Comparison of ENCODE assay signal across 1 cellular context in the genomic region with DNA sequence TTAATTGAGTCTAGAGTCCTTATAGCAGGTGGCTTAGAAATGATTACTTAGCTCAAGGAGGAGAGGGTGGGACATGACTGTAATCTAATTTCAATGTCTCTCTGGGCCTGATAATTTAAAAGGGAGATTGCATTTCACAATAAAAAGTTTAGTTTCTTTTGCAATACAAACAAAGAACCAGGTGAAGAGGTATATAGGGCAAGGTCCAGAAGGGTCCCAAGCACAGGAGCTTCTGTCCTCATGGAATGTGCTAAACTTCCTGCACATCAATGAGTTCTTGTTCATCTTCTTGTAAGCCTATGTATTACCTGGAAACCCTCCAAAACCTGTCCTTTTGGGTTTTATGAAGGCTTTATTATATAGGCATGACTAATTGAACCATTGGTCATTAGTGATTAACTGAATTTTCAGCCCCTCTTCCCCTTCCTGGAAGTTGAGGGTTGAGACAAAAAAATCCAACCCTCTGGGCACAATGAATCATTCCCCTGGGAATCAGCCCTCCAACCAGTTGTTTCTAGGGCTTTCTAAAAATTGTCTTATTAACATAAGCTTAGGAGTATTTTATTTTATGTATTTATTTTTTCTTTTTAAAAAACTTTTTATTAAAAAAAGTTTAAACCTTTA.
TF ChIP-seq lines count a peak whose summit lies in the region.

No MANE protein-coding gene starts in this region.

TF ChIP-seq in HepG2, 621 proteins besides CTCF, POLR2A, EP300 and RAD21 (continued from another document and continues in another):
- TF ChIP-seq, protein P1, sequence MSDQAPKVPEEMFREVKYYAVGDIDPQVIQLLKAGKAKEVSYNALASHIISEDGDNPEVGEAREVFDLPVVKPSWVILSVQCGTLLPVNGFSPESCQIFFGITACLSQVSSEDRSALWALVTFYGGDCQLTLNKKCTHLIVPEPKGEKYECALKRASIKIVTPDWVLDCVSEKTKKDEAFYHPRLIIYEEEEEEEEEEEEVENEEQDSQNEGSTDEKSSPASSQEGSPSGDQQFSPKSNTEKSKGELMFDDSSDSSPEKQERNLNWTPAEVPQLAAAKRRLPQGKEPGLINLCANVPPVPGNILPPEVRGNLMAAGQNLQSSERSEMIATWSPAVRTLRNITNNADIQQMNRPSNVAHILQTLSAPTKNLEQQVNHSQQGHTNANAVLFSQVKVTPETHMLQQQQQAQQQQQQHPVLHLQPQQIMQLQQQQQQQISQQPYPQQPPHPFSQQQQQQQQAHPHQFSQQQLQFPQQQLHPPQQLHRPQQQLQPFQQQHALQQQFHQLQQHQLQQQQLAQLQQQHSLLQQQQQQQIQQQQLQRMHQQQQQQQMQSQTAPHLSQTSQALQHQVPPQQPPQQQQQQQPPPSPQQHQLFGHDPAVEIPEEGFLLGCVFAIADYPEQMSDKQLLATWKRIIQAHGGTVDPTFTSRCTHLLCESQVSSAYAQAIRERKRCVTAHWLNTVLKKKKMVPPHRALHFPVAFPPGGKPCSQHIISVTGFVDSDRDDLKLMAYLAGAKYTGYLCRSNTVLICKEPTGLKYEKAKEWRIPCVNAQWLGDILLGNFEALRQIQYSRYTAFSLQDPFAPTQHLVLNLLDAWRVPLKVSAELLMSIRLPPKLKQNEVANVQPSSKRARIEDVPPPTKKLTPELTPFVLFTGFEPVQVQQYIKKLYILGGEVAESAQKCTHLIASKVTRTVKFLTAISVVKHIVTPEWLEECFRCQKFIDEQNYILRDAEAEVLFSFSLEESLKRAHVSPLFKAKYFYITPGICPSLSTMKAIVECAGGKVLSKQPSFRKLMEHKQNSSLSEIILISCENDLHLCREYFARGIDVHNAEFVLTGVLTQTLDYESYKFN (CRISPR knock-in tag; conservative IDR thresholded peaks at IDR 0.05): peak; percentile 39
- TF ChIP-seq RELA (CRISPR knock-in tag; IDR thresholded peaks at IDR 0.05) (no peak), ZNF547 (CRISPR knock-in tag; IDR thresholded peaks at IDR 0.05) (no peak), NCOA2 (CRISPR knock-in tag; IDR thresholded peaks at IDR 0.05) (peak; percentile 41; the same call in 1 of the 2 replicates), ZFP1 (CRISPR knock-in tag; IDR thresholded peaks at IDR 0.05) (no peak), PPARG (CRISPR knock-in tag; conservative IDR thresholded peaks at IDR 0.05) (0 out of 2 replicates have a peak, but pooled peaks have one; percentile 27), ZNF558 (CRISPR knock-in tag; IDR thresholded peaks at IDR 0.05; ENCODE audit: borderline replicate concordance) (no peak), CEBPB (IDR thresholded peaks at IDR 0.05; ENCODE audit: borderline replicate concordance, low read depth, low read length) (peak; percentile 47; the same call in 1 of the 2 replicates), FOXM1 (CRISPR knock-in tag; IDR thresholded peaks at IDR 0.05) (no peak), KDM4B (CRISPR knock-in tag; IDR thresholded peaks at IDR 0.05) (no peak), MYC (CRISPR knock-in tag; IDR thresholded peaks at IDR 0.05; ENCODE audit: borderline replicate concordance) (no peak), NCOA5 (CRISPR knock-in tag; IDR thresholded peaks at IDR 0.05) (no peak), SOX6 (IDR thresholded peaks at IDR 0.05) (no peak), SOX6 (CRISPR knock-in tag; IDR thresholded peaks at IDR 0.05) (no peak; the same call in 1 of the 2 replicates), ZNF33B (CRISPR knock-in tag; IDR thresholded peaks at IDR 0.05) (no peak), NFE2L2 (IDR thresholded peaks at IDR 0.05; ENCODE audit: low read length) (no peak), SOX13 (IDR thresholded peaks at IDR 0.05) (no peak), SOX13 (CRISPR knock-in tag; conservative IDR thresholded peaks at IDR 0.05 in 1 of 2, IDR thresholded peaks at IDR 0.05 in 1 of 2) (0 out of 4 replicates have a peak, but pooled peaks of 1 of the 2 experiments have one; percentile 35), MBNL3 (CRISPR knock-in tag; conservative IDR thresholded peaks at IDR 0.05) (no peak), ZNF354B (CRISPR knock-in tag; IDR thresholded peaks at IDR 0.05) (no peak), GATAD2A (CRISPR knock-in tag; IDR thresholded peaks at IDR 0.05) (peak; percentile 59; the same call in 1 of the 2 replicates), ZNF138 (CRISPR knock-in tag; IDR thresholded peaks at IDR 0.05; ENCODE audit: low read depth) (no peak), SYNCRIP (IDR thresholded peaks at IDR 0.05; ENCODE audit: insufficient read depth, low read depth, low read length) (no peak), SRSF1 (optimal IDR thresholded peaks at IDR 0.05; ENCODE audit: low read depth, low read length) (no peak), SOX5 (CRISPR knock-in tag; IDR thresholded peaks at IDR 0.05; ENCODE audit: borderline replicate concordance) (0 out of 2 replicates have a peak, but pooled peaks have one; percentile 38), FOXA3 (CRISPR knock-in tag; IDR thresholded peaks at IDR 0.05) (peak; percentile 48; the same call in 1 of the 2 replicates), ZNF598 (CRISPR knock-in tag; IDR thresholded peaks at IDR 0.05; ENCODE audit: borderline replicate concordance) (no peak), ZNF335 (CRISPR knock-in tag; IDR thresholded peaks at IDR 0.05) (no peak), MTA1 (CRISPR knock-in tag; IDR thresholded peaks at IDR 0.05; ENCODE audit: borderline replicate concordance) (no peak), CHD4 (IDR thresholded peaks at IDR 0.05; ENCODE audit: borderline replicate concordance, low read length) (no peak), ZNF333 (CRISPR knock-in tag; IDR thresholded peaks at IDR 0.05; ENCODE audit: borderline replicate concordance) (no peak), HDAC1 (CRISPR knock-in tag; IDR thresholded peaks at IDR 0.05) (no peak), MXI1 (IDR thresholded peaks at IDR 0.05; ENCODE audit: borderline replicate concordance, low read depth, low read length) (no peak), IKZF4 (CRISPR knock-in tag; IDR thresholded peaks at IDR 0.05; ENCODE audit: borderline replicate concordance, low read depth, not compliant biosample characterization) (no peak), JARID2 (CRISPR knock-in tag; IDR thresholded peaks at IDR 0.05; ENCODE audit: insufficient replicate concordance) (no peak), FOXC1 (CRISPR knock-in tag; IDR thresholded peaks at IDR 0.05; ENCODE audit: borderline replicate concordance) (no peak), ZIK1 (CRISPR knock-in tag; IDR thresholded peaks at IDR 0.05; ENCODE audit: borderline replicate concordance, low read depth) (no peak), FOXK1 (CRISPR knock-in tag; IDR thresholded peaks at IDR 0.05; ENCODE audit: borderline replicate concordance, low read depth) (no peak), ZNF530 (CRISPR knock-in tag; IDR thresholded peaks at IDR 0.05; ENCODE audit: low read depth) (no peak), ZNF563 (CRISPR knock-in tag; IDR thresholded peaks at IDR 0.05) (no peak), ZNF10 (CRISPR knock-in tag; IDR thresholded peaks at IDR 0.05; ENCODE audit: borderline replicate concordance, low read depth) (no peak), TBX2 (CRISPR knock-in tag; IDR thresholded peaks at IDR 0.05; ENCODE audit: borderline replicate concordance) (no peak), HDAC2 (CRISPR knock-in tag; IDR thresholded peaks at IDR 0.05) (no peak), SP140L (CRISPR knock-in tag; IDR thresholded peaks at IDR 0.05; ENCODE audit: borderline replicate concordance) (no peak), THAP11 (CRISPR knock-in tag; IDR thresholded peaks at IDR 0.05) (no peak), ZNF720 (CRISPR knock-in tag; IDR thresholded peaks at IDR 0.05) (no peak), ZNF562 (CRISPR knock-in tag; IDR thresholded peaks at IDR 0.05; ENCODE audit: borderline replicate concordance) (no peak), ZFP36 (IDR thresholded peaks at IDR 0.05; ENCODE audit: borderline replicate concordance, low read depth, low read length, partially characterized antibody) (no peak), ZNF773 (CRISPR knock-in tag; IDR thresholded peaks at IDR 0.05; ENCODE audit: borderline replicate concordance) (no peak), ELF3 (CRISPR knock-in tag; IDR thresholded peaks at IDR 0.05) (peak; percentile 26; the same call in 1 of the 2 replicates), IRX3 (CRISPR knock-in tag; IDR thresholded peaks at IDR 0.05; ENCODE audit: borderline replicate concordance, low read depth) (no peak)
- TF ChIP-seq, protein P2, sequence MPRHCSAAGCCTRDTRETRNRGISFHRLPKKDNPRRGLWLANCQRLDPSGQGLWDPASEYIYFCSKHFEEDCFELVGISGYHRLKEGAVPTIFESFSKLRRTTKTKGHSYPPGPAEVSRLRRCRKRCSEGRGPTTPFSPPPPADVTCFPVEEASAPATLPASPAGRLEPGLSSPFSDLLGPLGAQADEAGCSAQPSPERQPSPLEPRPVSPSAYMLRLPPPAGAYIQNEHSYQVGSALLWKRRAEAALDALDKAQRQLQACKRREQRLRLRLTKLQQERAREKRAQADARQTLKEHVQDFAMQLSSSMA (CRISPR knock-in tag; IDR thresholded peaks at IDR 0.05): no peak
- TF ChIP-seq, protein P3, sequence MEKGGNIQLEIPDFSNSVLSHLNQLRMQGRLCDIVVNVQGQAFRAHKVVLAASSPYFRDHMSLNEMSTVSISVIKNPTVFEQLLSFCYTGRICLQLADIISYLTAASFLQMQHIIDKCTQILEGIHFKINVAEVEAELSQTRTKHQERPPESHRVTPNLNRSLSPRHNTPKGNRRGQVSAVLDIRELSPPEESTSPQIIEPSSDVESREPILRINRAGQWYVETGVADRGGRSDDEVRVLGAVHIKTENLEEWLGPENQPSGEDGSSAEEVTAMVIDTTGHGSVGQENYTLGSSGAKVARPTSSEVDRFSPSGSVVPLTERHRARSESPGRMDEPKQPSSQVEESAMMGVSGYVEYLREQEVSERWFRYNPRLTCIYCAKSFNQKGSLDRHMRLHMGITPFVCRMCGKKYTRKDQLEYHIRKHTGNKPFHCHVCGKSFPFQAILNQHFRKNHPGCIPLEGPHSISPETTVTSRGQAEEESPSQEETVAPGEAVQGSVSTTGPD (CRISPR knock-in tag; IDR thresholded peaks at IDR 0.05): no peak
- TF ChIP-seq, protein P4, sequence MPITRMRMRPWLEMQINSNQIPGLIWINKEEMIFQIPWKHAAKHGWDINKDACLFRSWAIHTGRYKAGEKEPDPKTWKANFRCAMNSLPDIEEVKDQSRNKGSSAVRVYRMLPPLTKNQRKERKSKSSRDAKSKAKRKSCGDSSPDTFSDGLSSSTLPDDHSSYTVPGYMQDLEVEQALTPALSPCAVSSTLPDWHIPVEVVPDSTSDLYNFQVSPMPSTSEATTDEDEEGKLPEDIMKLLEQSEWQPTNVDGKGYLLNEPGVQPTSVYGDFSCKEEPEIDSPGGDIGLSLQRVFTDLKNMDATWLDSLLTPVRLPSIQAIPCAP (CRISPR knock-in tag; IDR thresholded peaks at IDR 0.05; ENCODE audit: low read depth): no peak
- TF ChIP-seq, protein P5, sequence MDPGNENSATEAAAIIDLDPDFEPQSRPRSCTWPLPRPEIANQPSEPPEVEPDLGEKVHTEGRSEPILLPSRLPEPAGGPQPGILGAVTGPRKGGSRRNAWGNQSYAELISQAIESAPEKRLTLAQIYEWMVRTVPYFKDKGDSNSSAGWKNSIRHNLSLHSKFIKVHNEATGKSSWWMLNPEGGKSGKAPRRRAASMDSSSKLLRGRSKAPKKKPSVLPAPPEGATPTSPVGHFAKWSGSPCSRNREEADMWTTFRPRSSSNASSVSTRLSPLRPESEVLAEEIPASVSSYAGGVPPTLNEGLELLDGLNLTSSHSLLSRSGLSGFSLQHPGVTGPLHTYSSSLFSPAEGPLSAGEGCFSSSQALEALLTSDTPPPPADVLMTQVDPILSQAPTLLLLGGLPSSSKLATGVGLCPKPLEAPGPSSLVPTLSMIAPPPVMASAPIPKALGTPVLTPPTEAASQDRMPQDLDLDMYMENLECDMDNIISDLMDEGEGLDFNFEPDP (CRISPR knock-in tag; conservative IDR thresholded peaks at IDR 0.05): no peak
- TF ChIP-seq, protein P6, sequence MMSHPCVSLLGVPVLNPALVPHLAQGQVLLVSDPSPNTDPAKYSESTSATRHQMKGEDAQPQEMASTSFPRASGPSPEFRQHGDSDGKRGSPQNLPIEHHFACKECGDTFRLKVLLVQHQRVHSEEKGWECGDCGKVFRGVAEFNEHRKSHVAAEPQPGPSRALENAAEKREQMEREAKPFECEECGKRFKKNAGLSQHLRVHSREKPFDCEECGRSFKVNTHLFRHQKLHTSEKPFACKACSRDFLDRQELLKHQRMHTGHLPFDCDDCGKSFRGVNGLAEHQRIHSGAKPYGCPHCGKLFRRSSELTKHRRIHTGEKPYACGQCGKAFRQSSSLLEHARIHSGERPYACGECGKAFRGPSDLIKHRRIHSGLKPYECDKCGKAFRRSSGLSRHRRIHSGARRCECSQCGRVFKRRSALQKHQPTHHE (CRISPR knock-in tag; IDR thresholded peaks at IDR 0.05; ENCODE audit: borderline replicate concordance): no peak
- TF ChIP-seq, protein P7, sequence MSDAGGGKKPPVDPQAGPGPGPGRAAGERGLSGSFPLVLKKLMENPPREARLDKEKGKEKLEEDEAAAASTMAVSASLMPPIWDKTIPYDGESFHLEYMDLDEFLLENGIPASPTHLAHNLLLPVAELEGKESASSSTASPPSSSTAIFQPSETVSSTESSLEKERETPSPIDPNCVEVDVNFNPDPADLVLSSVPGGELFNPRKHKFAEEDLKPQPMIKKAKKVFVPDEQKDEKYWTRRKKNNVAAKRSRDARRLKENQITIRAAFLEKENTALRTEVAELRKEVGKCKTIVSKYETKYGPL (CRISPR knock-in tag; IDR thresholded peaks at IDR 0.05): no peak
- TF ChIP-seq, protein P8, sequence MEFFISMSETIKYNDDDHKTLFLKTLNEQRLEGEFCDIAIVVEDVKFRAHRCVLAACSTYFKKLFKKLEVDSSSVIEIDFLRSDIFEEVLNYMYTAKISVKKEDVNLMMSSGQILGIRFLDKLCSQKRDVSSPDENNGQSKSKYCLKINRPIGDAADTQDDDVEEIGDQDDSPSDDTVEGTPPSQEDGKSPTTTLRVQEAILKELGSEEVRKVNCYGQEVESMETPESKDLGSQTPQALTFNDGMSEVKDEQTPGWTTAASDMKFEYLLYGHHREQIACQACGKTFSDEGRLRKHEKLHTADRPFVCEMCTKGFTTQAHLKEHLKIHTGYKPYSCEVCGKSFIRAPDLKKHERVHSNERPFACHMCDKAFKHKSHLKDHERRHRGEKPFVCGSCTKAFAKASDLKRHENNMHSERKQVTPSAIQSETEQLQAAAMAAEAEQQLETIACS (CRISPR knock-in tag; IDR thresholded peaks at IDR 0.05): no peak
- TF ChIP-seq, protein P9, sequence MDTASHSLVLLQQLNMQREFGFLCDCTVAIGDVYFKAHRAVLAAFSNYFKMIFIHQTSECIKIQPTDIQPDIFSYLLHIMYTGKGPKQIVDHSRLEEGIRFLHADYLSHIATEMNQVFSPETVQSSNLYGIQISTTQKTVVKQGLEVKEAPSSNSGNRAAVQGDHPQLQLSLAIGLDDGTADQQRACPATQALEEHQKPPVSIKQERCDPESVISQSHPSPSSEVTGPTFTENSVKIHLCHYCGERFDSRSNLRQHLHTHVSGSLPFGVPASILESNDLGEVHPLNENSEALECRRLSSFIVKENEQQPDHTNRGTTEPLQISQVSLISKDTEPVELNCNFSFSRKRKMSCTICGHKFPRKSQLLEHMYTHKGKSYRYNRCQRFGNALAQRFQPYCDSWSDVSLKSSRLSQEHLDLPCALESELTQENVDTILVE (CRISPR knock-in tag; IDR thresholded peaks at IDR 0.05): no peak
